34 cellular contexts compared by ENCODE assay signal in genomic region chr19:41690801-41691065, GRCh38. TPM values are rescaled to one million over a fixed set of nuclear protein-coding genes. Genes with fewer than 3 reads are reported as not detected.
"Had no signal": no experiment of that assay in that cellular context is flagged by ENCODE, and none has a peak within 500 bp of the region (broad histone marks: within the 10 kb centered on the region; RNA-seq: fewer than 3 reads in every experiment).

No MANE protein-coding gene starts in this region.

- H3K36me3 ChIP-seq: adrenal gland, esophagus squamous epithelium, gastroesophageal sphincter, WERI-Rb-1 had no signal

- H3K9me3 Mint-ChIP-seq: activated naive CD8-positive, alpha-beta T cell treated with anti-CD3 and anti-CD28 coated beads for 36 hours; activated T-helper 1 cell treated with anti-CD3 and anti-CD28 coated beads, Interleukin-12 subunit alpha, Interleukin-12 subunit beta, Interleukin-2, Interleukin-4 antibody, amounts not matched to agents 30 ng/mL and 10 ng/mL and 1 ng/mL, durations not matched to agents 14 hours and 24 hours and 36 hours; activated T-helper 2 cell treated with anti-CD3 and anti-CD28 coated beads, Interferon-gamma antibody, Interleukin-2, Interleukin-4, amounts not matched to agents 10 μg/mL and 5 μg/mL and 100 μg/mL, durations not matched to agents 14 hours and 24 hours and 36 hours had no signal

- DNase-seq: activated B cell treated with CpG ODN at 0.5 μM for 24 hours; activated CD8-positive, alpha-beta memory T cell treated with anti-CD3 and anti-CD28 coated beads, Interleukin-2, amount 10 ng/mL, durations not matched to agents 7 days and 5 days; activated CD8-positive, alpha-beta memory T cell treated with anti-CD3 and anti-CD28 coated beads, Interleukin-2, amount 50 U/mL, for 4 hours; activated effector memory CD4-positive, alpha-beta T cell treated with anti-CD3 and anti-CD28 coated beads, Interleukin-2, amount 50 U/mL, for 16 hours; activated T-cell treated with anti-CD3 and anti-CD28 coated beads, Interleukin-2, amount 50 U/mL, for 4 hours; adrenal gland; amygdala; aorta; caudate nucleus; cortex of kidney; effector CD8-positive, alpha-beta T cell; esophagus squamous epithelium; foreskin melanocyte; T1000 had no signal

- H3K4me1 ChIP-seq: adrenal gland, esophagus squamous epithelium, gastroesophageal sphincter had no signal

- H3K9me3 ChIP-seq: adrenal gland, body of pancreas had no signal

- H3K27ac Mint-ChIP-seq: activated B cell treated with CpG ODN at 0.5 μM for 24 hours; activated CD8-positive, alpha-beta memory T cell treated with anti-CD3 and anti-CD28 coated beads, Interleukin-2, amount 10 ng/mL, durations not matched to agents 7 days and 5 days; activated CD8-positive, alpha-beta T cell treated with anti-CD3 and anti-CD28 coated beads for 36 hours; activated naive CD4-positive, alpha-beta T cell treated with anti-CD3 and anti-CD28 coated beads for 36 hours; activated naive CD4-positive, alpha-beta T cell treated with anti-CD3 and anti-CD28 coated beads, Interleukin-2, amount 50 U/mL, for 24 hours; activated naive CD8-positive, alpha-beta T cell treated with anti-CD3 and anti-CD28 coated beads for 36 hours; activated naive CD8-positive, alpha-beta T cell treated with anti-CD3 and anti-CD28 coated beads, Interleukin-2, amount 50 U/mL, for 24 hours; activated T-helper 1 cell treated with anti-CD3 and anti-CD28 coated beads, Interleukin-12 subunit alpha, Interleukin-12 subunit beta, Interleukin-2, Interleukin-4 antibody, amounts not matched to agents 30 ng/mL and 10 ng/mL and 1 ng/mL, durations not matched to agents 14 hours and 24 hours and 36 hours; activated T-helper 2 cell treated with anti-CD3 and anti-CD28 coated beads, Interferon-gamma antibody, Interleukin-2, Interleukin-4, amounts not matched to agents 10 μg/mL and 5 μg/mL and 100 μg/mL, durations not matched to agents 14 hours and 24 hours and 36 hours; T-helper 17 cell; T-helper 2 cell treated with Interferon-gamma antibody and Interleukin-4, amounts not matched to agents 5 μg/mL and 100 μg/mL, for 36 hours had no signal

- H3K4me3 Mint-ChIP-seq: activated B cell treated with CpG ODN at 0.5 μM for 24 hours; activated CD8-positive, alpha-beta memory T cell treated with anti-CD3 and anti-CD28 coated beads, Interleukin-2, amount 10 ng/mL, durations not matched to agents 7 days and 5 days; activated CD8-positive, alpha-beta T cell treated with anti-CD3 and anti-CD28 coated beads for 36 hours; activated naive CD4-positive, alpha-beta T cell treated with anti-CD3 and anti-CD28 coated beads for 36 hours; activated naive CD4-positive, alpha-beta T cell treated with anti-CD3 and anti-CD28 coated beads, Interleukin-2, amount 50 U/mL, for 24 hours; activated naive CD8-positive, alpha-beta T cell treated with anti-CD3 and anti-CD28 coated beads for 36 hours; activated naive CD8-positive, alpha-beta T cell treated with anti-CD3 and anti-CD28 coated beads, Interleukin-2, amount 50 U/mL, for 24 hours; activated T-cell treated with anti-CD3 and anti-CD28 coated beads, Interleukin-2, amount 50 U/mL, for 4 hours; activated T-helper 1 cell treated with anti-CD3 and anti-CD28 coated beads, Interleukin-12 subunit alpha, Interleukin-12 subunit beta, Interleukin-2, Interleukin-4 antibody, amounts not matched to agents 30 ng/mL and 10 ng/mL and 1 ng/mL, durations not matched to agents 14 hours and 24 hours and 36 hours; T-helper 17 cell; T-helper 2 cell treated with Interferon-gamma antibody and Interleukin-4, amounts not matched to agents 5 μg/mL and 100 μg/mL, for 36 hours had no signal

- ATAC-seq: activated CD8-positive, alpha-beta memory T cell treated with anti-CD3 and anti-CD28 coated beads, Interleukin-2, amount 10 ng/mL, durations not matched to agents 7 days and 5 days; activated naive CD8-positive, alpha-beta T cell treated with anti-CD3 and anti-CD28 coated beads, Interleukin-2, amount 50 U/mL, for 24 hours; gastroesophageal sphincter had no signal

- H3K27me3 ChIP-seq: body of pancreas had no signal

- H3K27ac ChIP-seq: adrenal gland, body of pancreas, epithelial cell of prostate, esophagus squamous epithelium, gastroesophageal sphincter, WERI-Rb-1 had no signal

- H3K4me1 Mint-ChIP-seq: activated B cell treated with CpG ODN at 0.5 μM for 24 hours; activated CD8-positive, alpha-beta memory T cell treated with anti-CD3 and anti-CD28 coated beads, Interleukin-2, amount 10 ng/mL, durations not matched to agents 7 days and 5 days; activated naive CD4-positive, alpha-beta T cell treated with anti-CD3 and anti-CD28 coated beads, Interleukin-2, amount 50 U/mL, for 24 hours; activated naive CD8-positive, alpha-beta T cell treated with anti-CD3 and anti-CD28 coated beads for 36 hours; activated naive CD8-positive, alpha-beta T cell treated with anti-CD3 and anti-CD28 coated beads, Interleukin-2, amount 50 U/mL, for 24 hours had no signal

- H3K4me3 ChIP-seq: adrenal gland, body of pancreas, esophagus squamous epithelium, gastroesophageal sphincter had no signal

- H3K36me3 Mint-ChIP-seq: activated CD8-positive, alpha-beta memory T cell treated with anti-CD3 and anti-CD28 coated beads, Interleukin-2, amount 10 ng/mL, durations not matched to agents 7 days and 5 days; activated naive CD8-positive, alpha-beta T cell treated with anti-CD3 and anti-CD28 coated beads for 36 hours had no signal

RNA-seq across cellular contexts. Expression of gene CEACAM7, which starts 2.7 kb away (rescaled TPM):
- total RNA-seq: activated B cell treated with CpG ODN at 0.5 μM for 24 hours; activated CD8-positive, alpha-beta memory T cell treated with anti-CD3 and anti-CD28 coated beads for 36 hours; activated CD8-positive, alpha-beta memory T cell treated with anti-CD3 and anti-CD28 coated beads, Interleukin-2, amount 10 ng/mL, durations not matched to agents 7 days and 5 days; activated CD8-positive, alpha-beta T cell treated with anti-CD3 and anti-CD28 coated beads for 36 hours; activated naive CD4-positive, alpha-beta T cell treated with anti-CD3 and anti-CD28 coated beads for 36 hours; activated naive CD8-positive, alpha-beta T cell treated with anti-CD3 and anti-CD28 coated beads for 36 hours; activated T-helper 1 cell treated with anti-CD3 and anti-CD28 coated beads, Interleukin-12 subunit alpha, Interleukin-12 subunit beta, Interleukin-2, Interleukin-4 antibody, amounts not matched to agents 30 ng/mL and 10 ng/mL and 1 ng/mL, durations not matched to agents 14 hours and 24 hours and 36 hours; activated T-helper 2 cell treated with anti-CD3 and anti-CD28 coated beads, Interferon-gamma antibody, Interleukin-2, Interleukin-4, amounts not matched to agents 10 μg/mL and 5 μg/mL and 100 μg/mL, durations not matched to agents 14 hours and 24 hours and 36 hours; chondrocyte; endothelial cell of umbilical vein; fibroblast of lung; fibroblast of villous mesenchyme; glomerular endothelial cell; T-helper 17 cell had no signal

RNA-seq across cellular contexts. Expression of gene CEACAM5, which starts 17.7 kb away (rescaled TPM):
- total RNA-seq: activated B cell treated with CpG ODN at 0.5 μM for 24 hours; activated CD8-positive, alpha-beta memory T cell treated with anti-CD3 and anti-CD28 coated beads for 36 hours; activated CD8-positive, alpha-beta memory T cell treated with anti-CD3 and anti-CD28 coated beads, Interleukin-2, amount 10 ng/mL, durations not matched to agents 7 days and 5 days; activated CD8-positive, alpha-beta T cell treated with anti-CD3 and anti-CD28 coated beads for 36 hours; activated naive CD4-positive, alpha-beta T cell treated with anti-CD3 and anti-CD28 coated beads for 36 hours; activated naive CD8-positive, alpha-beta T cell treated with anti-CD3 and anti-CD28 coated beads for 36 hours; activated T-helper 1 cell treated with anti-CD3 and anti-CD28 coated beads, Interleukin-12 subunit alpha, Interleukin-12 subunit beta, Interleukin-2, Interleukin-4 antibody, amounts not matched to agents 30 ng/mL and 10 ng/mL and 1 ng/mL, durations not matched to agents 14 hours and 24 hours and 36 hours; activated T-helper 2 cell treated with anti-CD3 and anti-CD28 coated beads, Interferon-gamma antibody, Interleukin-2, Interleukin-4, amounts not matched to agents 10 μg/mL and 5 μg/mL and 100 μg/mL, durations not matched to agents 14 hours and 24 hours and 36 hours; chondrocyte; dermis blood vessel endothelial cell; endothelial cell of umbilical vein; fibroblast of lung; fibroblast of villous mesenchyme; glomerular endothelial cell; T-helper 17 cell had no signal
